ENCODE assay signal across 8 cellular contexts in the genomic region with DNA sequence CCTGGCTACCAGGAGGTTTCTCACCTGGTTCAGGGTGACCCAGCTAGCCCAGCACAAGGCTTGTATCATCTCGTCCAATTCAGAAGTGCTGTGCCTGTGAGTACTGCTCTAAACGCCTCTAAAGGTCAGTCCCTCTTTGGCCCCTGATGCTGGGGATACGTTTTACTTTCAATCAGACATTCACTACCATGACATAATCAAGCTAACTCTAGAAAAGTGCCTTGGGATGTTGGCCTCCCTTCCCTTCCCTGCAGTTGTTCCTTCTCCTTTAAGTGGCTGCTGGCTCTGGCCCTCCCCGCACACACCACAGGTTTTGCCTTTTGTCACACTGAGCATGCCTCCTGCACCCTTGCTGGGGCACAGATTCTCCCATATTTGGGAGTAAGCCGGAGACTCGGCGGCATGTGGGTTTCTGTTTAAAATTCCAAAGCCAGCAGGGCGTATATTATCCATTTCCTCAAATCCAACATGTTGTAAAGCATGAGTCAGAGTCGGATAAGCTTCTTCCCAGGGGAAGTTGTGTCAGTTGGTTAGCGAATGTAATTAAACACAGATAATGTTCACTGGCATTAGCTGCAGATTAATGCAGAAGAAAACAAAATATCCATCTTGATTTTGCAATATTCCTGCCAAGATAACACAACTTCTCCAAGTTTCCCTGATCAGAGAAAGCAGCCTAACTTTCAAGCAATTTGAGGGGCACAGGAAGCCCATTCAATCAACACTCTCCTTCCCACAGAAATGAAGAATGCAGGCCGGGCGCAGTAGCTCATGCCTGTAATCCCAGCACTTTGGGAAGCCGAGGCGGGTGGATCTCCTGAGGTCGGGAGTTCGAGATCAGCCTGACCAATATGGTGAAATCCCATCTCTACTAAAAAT. TPM values are rescaled to one million over a fixed set of nuclear protein-coding genes. Genes with fewer than 3 reads are reported as not detected.
DNase-seq lines count a peak whose midpoint lies in the region; ATAC-seq, FAIRE-seq and TF ChIP-seq lines count a peak whose summit lies in the region.

No MANE protein-coding gene starts in this region.

- peak; percentile 91 for ATAC-seq in upper lobe of right lung
- no peak for ATAC-seq in GM18909 (IDR thresholded peaks at IDR 0.05; ENCODE audit: poor library complexity, unreplicated experiment)

- peak overlapping the region; percentile 73 for H3K56ac ChIP-seq in H1 (replicated peaks; ENCODE audit: insufficient read length, low read depth, low read length)

- intact Hi-C loops in upper lobe of right lung (cut with DNase I): no loop called here

- no peaks in the 10 kb centered on the region for H3K79me2 ChIP-seq in H1 (ENCODE audit: control insufficient read depth in 1 of 2, insufficient read depth in 2 of 2, low read length in 2 of 2)

- peak in 1 of 2 experiments; percentile 97; a peak in 1 of 3 replicates for TF ChIP-seq EP300 in H1 (IDR thresholded peaks at IDR 0.05; ENCODE audit: borderline replicate concordance in 1 of 2, low read depth in 2 of 2, low read length in 2 of 2)

- H4K8ac ChIP-seq in H1 (ENCODE audit: extremely low read depth, insufficient read depth, low read length): peak overlapping the region; percentile 81; the same call in 1 of the 2 replicates

- peak overlapping the region; percentile 93 for H4K91ac ChIP-seq in H1 (replicated peaks; ENCODE audit: insufficient read length, low read length)

- H3K14ac ChIP-seq in H1 (ENCODE audit: insufficient read length): no peak overlapping the region

- no peak overlapping the region for H3K23ac ChIP-seq in H1 (ENCODE audit: insufficient read length)

- H4K5ac ChIP-seq in H1 (ENCODE audit: insufficient read length, low read depth, low read length): peak overlapping the region; percentile 89

- H3K9me3 ChIP-seq in NT2/D1 (ENCODE audit: insufficient read depth, low read length) (no peaks in the 10 kb centered on the region), H1 (ENCODE audit: insufficient read depth in 2 of 2, low read depth in 1 of 2, low read length in 1 of 2) (no peaks in the 10 kb centered on the region), upper lobe of right lung (no peaks in the 10 kb centered on the region)

- H3K23me2 ChIP-seq in H1 (ENCODE audit: low read depth, low read length): no peaks in the 10 kb centered on the region

- peak; percentile 71 to 96 for TF ChIP-seq POLR2A in H1 (IDR thresholded peaks at IDR 0.05; ENCODE audit: control extremely low read depth in 1 of 2, low read depth in 2 of 2, low read length in 2 of 2)

- CTCF ChIA-PET in H1 (lab: Charles Lee; ENCODE audit: partially characterized antibody): interaction anchor here (1.1 to 3.4 kb wide), 9 partner anchors 9 to 98 kb away, joined by 3 to 16 read pairs (median 5); no protein-coding TSS in a partner anchor

- DNase-seq in DMS114 treated with DMSO at 0.1 percent for 48 hours (lab: John Stamatoyannopoulos, UW; ENCODE audit: unreplicated experiment) (peak; percentile 38), NT2/D1 (ENCODE audit: low read depth, low spot score) (peak; percentile 91), H1 (ENCODE audit: low read depth in 1 of 2, low spot score in 2 of 2) (peak; percentile 80 to 96), lung microvascular endothelial cell (ENCODE audit: low read depth in 2 of 2) (peak; percentile 87 to 96), upper lobe of right lung (peak; percentile 70), NCI-H187 (lab: John Stamatoyannopoulos, UW) (no peak), GF-D8 (lab: John Stamatoyannopoulos, UW) (no peak)

- H3K27me3 ChIP-seq in NT2/D1 (ENCODE audit: insufficient read depth, insufficient read length) (no peaks in the 10 kb centered on the region), H1 (replicated peaks in 1 of 4; ENCODE audit: control insufficient read depth in 3 of 4, extremely low read depth in 1 of 4, insufficient read depth in 3 of 4, low read length in 3 of 4) (no peaks in the 10 kb centered on the region), upper lobe of right lung (no peaks in the 10 kb centered on the region)

- H3K18ac ChIP-seq in H1 (ENCODE audit: extremely low read depth, low read length): peak overlapping the region; percentile 95

- peak overlapping the region; percentile 99 for H2BK12ac ChIP-seq in H1 (ENCODE audit: low read depth, low read length)

- FAIRE-seq in H1 (lab: Jason Lieb, UNC): peak; percentile 88

- peak in 1 of 2 experiments; percentile 11; a peak in 1 of 4 replicates for TF ChIP-seq RAD21 in H1 (IDR thresholded peaks at IDR 0.05 in 1 of 2, conservative IDR thresholded peaks at IDR 0.05 in 1 of 2; ENCODE audit: low read depth in 2 of 2, low read length in 2 of 2)

- peak overlapping the region; percentile 98 for H3K27ac ChIP-seq in H1 (ENCODE audit: low read depth, low read length)
- peak overlapping the region; percentile 85 for H3K27ac ChIP-seq in upper lobe of right lung

- no peak for TF ChIP-seq CTCF in H1 (IDR thresholded peaks at IDR 0.05; ENCODE audit: control extremely low read depth in 1 of 3, insufficient read depth in 1 of 3, low read depth in 1 of 3, low read length in 3 of 3)
- TF ChIP-seq CTCF in upper lobe of right lung (IDR thresholded peaks at IDR 0.05): no peak

- no peak overlapping the region for H2AFZ ChIP-seq in H1 (ENCODE audit: low read length)

- H2AK5ac ChIP-seq in H1 (ENCODE audit: low read depth, low read length): peak overlapping the region; percentile 99

- H3K4me1 ChIP-seq in NT2/D1 (ENCODE audit: insufficient read depth, insufficient read length) (peaks cover 2% of the 10 kb centered on the region), H1 (replicated peaks in 1 of 4; ENCODE audit: control insufficient read depth in 3 of 4, insufficient read depth in 4 of 4, low read length in 3 of 4) (peaks cover 18 to 38% (median 31%) of the 10 kb centered on the region in 4 experiments), upper lobe of right lung (peaks cover 33% of the 10 kb centered on the region)

- no peaks in the 10 kb centered on the region for H4K20me1 ChIP-seq in H1 (replicated peaks in 1 of 2; ENCODE audit: control insufficient read depth in 1 of 2, insufficient read depth in 2 of 2, low read length in 2 of 2)

- WGBS in H1 (ENCODE audit: extremely low coverage in 1 of 2, insufficient coverage in 1 of 2, insufficient read length in 1 of 2, insufficient replicate concordance in 2 of 2, low coverage in 1 of 2, low lambda C conversion rate in 2 of 2, missing lambda C conversion rate in 1 of 2), 2 experiments: 3% methylated on average over 16 of the region's 16 CpGs; no CpG with 5 or more reads in 1 of the 2 experiments

- peak overlapping the region; percentile 96 for H2BK20ac ChIP-seq in H1 (ENCODE audit: low read length)

- peak overlapping the region; percentile 65 to 75 for H3K4me2 ChIP-seq in H1 (ENCODE audit: insufficient read depth in 1 of 2, low read depth in 2 of 2, low read length in 2 of 2)

- peak overlapping the region; percentile 99 for H2BK120ac ChIP-seq in H1 (replicated peaks; ENCODE audit: low read depth, low read length)

- peak overlapping the region; percentile 95 for H3K4ac ChIP-seq in H1 (replicated peaks; ENCODE audit: insufficient read length, low read depth, low read length)

- POLR2A ChIA-PET in H1 (lab: Charles Lee; ENCODE audit: partially characterized antibody): interaction anchor here (0.6 to 8.5 kb wide), 48 partner anchors 7 to 210 kb away, joined by 3 to 261 read pairs (median 6); a partner anchor contains a TSS

- no peaks in the 10 kb centered on the region for H3K79me1 ChIP-seq in H1 (ENCODE audit: low read depth, low read length)

- H2BK15ac ChIP-seq in H1 (ENCODE audit: low read length): no peak overlapping the region

- no peaks in the 10 kb centered on the region for H3K36me3 ChIP-seq in NT2/D1 (ENCODE audit: insufficient read depth, insufficient read length, low read length)
- H3K36me3 ChIP-seq in H1 (ENCODE audit: control insufficient read depth in 2 of 4, insufficient read depth in 4 of 4, low read length in 3 of 4): no peaks in the 10 kb centered on the region
- no peaks in the 10 kb centered on the region for H3K36me3 ChIP-seq in upper lobe of right lung

- H2BK5ac ChIP-seq in H1 (ENCODE audit: low read depth, low read length): peak overlapping the region; percentile 100

- H3K9ac ChIP-seq in NT2/D1 (ENCODE audit: insufficient read length, low read depth): peak overlapping the region; percentile 74
- H3K9ac ChIP-seq in H1 (replicated peaks in 1 of 4; ENCODE audit: extremely low read depth in 1 of 4, low read depth in 3 of 4, low read length in 3 of 4): peak overlapping the region in 3 of 4 experiments; percentile 84 to 91 (median 87); a peak in 6 of 7 replicates

- H3K4me3 ChIP-seq in NT2/D1 (ENCODE audit: insufficient read length, low read depth): no peak overlapping the region
- peak overlapping the region in 1 of 4 experiments; percentile 38; a peak in 2 of 8 replicates for H3K4me3 ChIP-seq in H1 (ENCODE audit: extremely low read depth in 1 of 4, insufficient read depth in 2 of 4, low read depth in 3 of 4, low read length in 4 of 4)
- peak overlapping the region; percentile 16 for H3K4me3 ChIP-seq in upper lobe of right lung

TF ChIP-seq in H1, 55 proteins besides CTCF, POLR2A, EP300 and RAD21 (continues in another document):
- TF ChIP-seq CHD2 (IDR thresholded peaks at IDR 0.05; ENCODE audit: low read length): no peak
- no peak for TF ChIP-seq BRCA1 (IDR thresholded peaks at IDR 0.05; ENCODE audit: low read depth, low read length)
- TF ChIP-seq SUZ12 (IDR thresholded peaks at IDR 0.05; ENCODE audit: low read length): no peak

RNA-seq across cellular contexts. Expression of a gene that starts 31.8 kb away (rescaled TPM):
- 361 and 377 TPM in 2 replicates for total RNA-seq in H1 (2021; fragmentation: NEBNext Ultra II Directional; extraction: Animal tissue kit (Norgen Biotek cat#: 25700))
- polyA plus RNA-seq in H1 (2011; rRNA removed): 91.8 and 119 TPM in 2 replicates
- polyA plus RNA-seq in H1 (2011; cell fraction: cytosol; rRNA removed): 116 TPM
- polyA plus RNA-seq in H1 (2011; cell fraction: nucleus; rRNA removed): 183 TPM
- polyA plus RNA-seq in H1 (2012, experiment 1 of 2): 169 to 191 TPM (median 182 TPM) in 4 replicates
- 19.7 TPM for polyA plus RNA-seq in H1 (2012, experiment 2 of 2)
- polyA plus RNA-seq in H1 (2013, experiment 1 of 2): 282 TPM
- 348 TPM for polyA plus RNA-seq in H1 (2013, experiment 2 of 2)
- polyA minus RNA-seq in H1 (2011; rRNA and poly(A)+ RNA removed): 196 and 261 TPM in 2 replicates
- 193 TPM for polyA minus RNA-seq in H1 (2011; cell fraction: cytosol; rRNA and poly(A)+ RNA removed)
- 317 TPM for polyA minus RNA-seq in H1 (2011; cell fraction: nucleus; rRNA and poly(A)+ RNA removed)
- total RNA-seq in lung microvascular endothelial cell (41.7 and 53.0 TPM in 2 replicates), upper lobe of right lung (148 TPM)

RNA-seq across cellular contexts. Expression of a gene that starts 55.2 kb away (rescaled TPM):
- total RNA-seq in H1 (2021; fragmentation: NEBNext Ultra II Directional; extraction: Animal tissue kit (Norgen Biotek cat#: 25700)): 23.8 and 26.1 TPM in 2 replicates
- 15.8 and 16.2 TPM in 2 replicates for polyA plus RNA-seq in H1 (2011; rRNA removed)
- polyA plus RNA-seq in H1 (2011; cell fraction: cytosol; rRNA removed): 19.5 TPM
- polyA plus RNA-seq in H1 (2011; cell fraction: nucleus; rRNA removed): 21.1 TPM
- 19.7 to 29.1 TPM (median 26.3 TPM) in 4 replicates for polyA plus RNA-seq in H1 (2012, experiment 1 of 2)
- 23.8 TPM for polyA plus RNA-seq in H1 (2012, experiment 2 of 2)
- 30.9 TPM for polyA plus RNA-seq in H1 (2013, experiment 1 of 2)
- polyA plus RNA-seq in H1 (2013, experiment 2 of 2): 32.5 TPM
- 9.7 and 10.8 TPM in 2 replicates for polyA minus RNA-seq in H1 (2011; rRNA and poly(A)+ RNA removed)
- 6.0 TPM for polyA minus RNA-seq in H1 (2011; cell fraction: cytosol; rRNA and poly(A)+ RNA removed)
- 4.4 TPM for polyA minus RNA-seq in H1 (2011; cell fraction: nucleus; rRNA and poly(A)+ RNA removed)
- 1.6 and 12.4 TPM in 2 replicates for total RNA-seq in lung microvascular endothelial cell
- 16.8 TPM for total RNA-seq in upper lobe of right lung

Comparison
In these comparisons a context has a peak if more than half of its experiments do, and no peak if none do; other contexts are left out.
1. DNase-seq: peak in DMS114 treated with DMSO at 0.1 percent for 48 hours (single experiment), NT2/D1 (single experiment), H1 (2 of 2), lung microvascular endothelial cell (2 of 2) and upper lobe of right lung (single experiment); none in NCI-H187 (0 of 2) and GF-D8 (single experiment).